In the genomic region with DNA sequence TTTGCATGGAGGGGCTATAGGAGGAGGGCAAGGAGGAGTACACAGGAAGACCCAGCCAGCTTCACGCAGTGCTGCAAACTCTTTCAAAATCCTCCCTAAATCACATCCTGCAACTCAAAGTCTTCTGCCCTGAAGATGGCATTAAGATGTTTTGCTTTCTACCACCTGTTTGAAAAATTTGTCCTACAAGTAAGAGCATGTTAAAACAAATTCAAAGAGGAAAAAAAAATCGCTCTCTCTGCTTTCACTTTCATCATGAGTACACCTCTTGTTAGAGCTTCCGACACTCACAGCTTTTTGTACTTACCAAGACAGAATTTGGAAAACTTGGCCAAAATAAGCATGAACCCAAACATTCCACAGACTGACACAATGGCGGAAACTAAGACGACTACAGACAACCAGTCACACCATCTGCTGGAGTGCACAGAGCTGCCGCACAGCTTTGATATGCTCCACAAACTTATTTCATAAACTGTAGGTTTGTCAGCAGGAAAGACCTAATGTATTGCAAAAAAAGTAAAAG, we compare ENCODE assay signal across 8 cellular contexts. TPM values are rescaled to one million over a fixed set of nuclear protein-coding genes. Genes with fewer than 3 reads are reported as not detected.
DNase-seq lines count a peak whose midpoint lies in the region; ATAC-seq and TF ChIP-seq lines count a peak whose summit lies in the region.

No MANE protein-coding gene starts in this region.

- peak overlapping the region; percentile 14 for H3K27ac ChIP-seq in caudate nucleus (ENCODE audit: low read depth, low read length)

- peak overlapping the region; percentile 41 for H3K4me3 ChIP-seq in GM12875 (ENCODE audit: low read depth, low read length)

- no peak for TF ChIP-seq CTCF in GM12875 (IDR thresholded peaks at IDR 0.05; ENCODE audit: borderline replicate concordance, insufficient read depth, low read depth, low read length)
- no peak for TF ChIP-seq CTCF in mesothelial cell of epicardium (IDR thresholded peaks at IDR 0.05; ENCODE audit: unreplicated experiment)

- H3K4me3 Mint-ChIP-seq in mesothelial cell of epicardium: peak overlapping the region; percentile 51

- no peaks in the 10 kb centered on the region for H3K36me3 Mint-ChIP-seq in mesothelial cell of epicardium

- peak; percentile 62 for ATAC-seq in GM21723 (IDR thresholded peaks at IDR 0.05; ENCODE audit: unreplicated experiment)

- H3K4me1 Mint-ChIP-seq in mesothelial cell of epicardium: peaks cover 21% of the 10 kb centered on the region

- no peak for TF ChIP-seq POLR2A in erythroblast (IDR thresholded peaks at IDR 0.05; ENCODE audit: low read length)

- peak overlapping the region; percentile 91 for H3K27ac Mint-ChIP-seq in mesothelial cell of epicardium

- DNase-seq in NCI-H2171 treated with DMSO at 0.1 percent for 48 hours (lab: John Stamatoyannopoulos, UW): peak; percentile 48
- DNase-seq in caudate nucleus (lab: John Stamatoyannopoulos, UW): no peak
- DNase-seq in mesothelial cell of epicardium (ENCODE audit: low spot score in 2 of 2, unreplicated experiment in 2 of 2): no peak
- no peak for DNase-seq in erythroblast (lab: John Stamatoyannopoulos, UW)
- DNase-seq in NCI-H2081 treated with DMSO at 0.1 percent for 48 hours (lab: John Stamatoyannopoulos, UW): no peak
- no peak for DNase-seq in retina

- peaks cover 5% of the 10 kb centered on the region for H3K9me3 Mint-ChIP-seq in mesothelial cell of epicardium

- no peaks in the 10 kb centered on the region for H3K27me3 Mint-ChIP-seq in mesothelial cell of epicardium (ENCODE audit: low read depth)

RNA-seq across cellular contexts. Expression of gene GCH1, which starts 21.3 kb away (rescaled TPM):
- total RNA-seq in mesothelial cell of epicardium: 3.1 to 3.6 TPM (median 3.5 TPM) in 3 replicates
